ENCODE assay signal across 8 cellular contexts in the genomic region with DNA sequence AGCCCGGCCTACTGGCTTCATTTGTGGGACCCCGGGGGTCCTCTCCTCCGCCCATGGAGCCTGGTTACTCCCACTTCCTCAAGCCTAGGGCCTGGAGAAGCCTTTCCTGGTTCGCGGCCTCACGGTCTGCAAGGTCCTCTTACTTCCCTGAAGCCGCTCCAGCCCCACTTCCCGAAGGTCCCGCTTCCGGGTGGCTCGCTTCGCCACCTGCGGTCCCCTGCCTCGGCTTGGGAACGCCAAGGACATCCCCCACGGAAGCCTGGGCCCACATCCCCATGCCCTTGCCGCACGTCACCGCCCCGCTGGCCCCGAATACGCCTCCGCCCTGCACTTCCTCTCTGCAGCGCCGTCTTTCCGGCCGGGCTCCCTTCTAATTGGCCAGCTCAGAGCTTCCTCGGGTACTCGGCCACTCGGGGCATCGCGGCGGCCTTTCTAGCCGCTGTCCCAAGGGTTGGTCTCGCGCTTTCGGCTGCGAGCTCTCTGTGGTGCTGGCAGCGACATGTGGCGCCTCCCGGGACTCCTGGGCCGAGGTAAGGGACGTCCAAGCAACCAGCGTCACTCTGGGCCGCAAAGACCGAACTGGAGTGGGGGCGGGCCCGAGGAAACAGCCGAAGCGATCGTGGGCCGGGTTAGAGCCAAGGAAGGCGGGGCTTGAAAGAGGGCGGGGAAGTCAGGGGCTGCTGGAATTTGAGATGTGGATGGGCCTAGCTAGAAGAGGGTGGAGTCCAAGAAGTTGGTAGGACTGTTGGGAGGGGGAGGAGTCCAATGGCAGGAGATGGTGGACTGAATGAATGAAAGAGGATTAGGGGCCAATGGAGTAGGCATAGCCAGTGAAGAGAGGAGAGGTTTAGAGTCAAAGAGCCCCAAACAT. TPM values are rescaled to one million over a fixed set of nuclear protein-coding genes. Genes with fewer than 3 reads are reported as not detected.
DNase-seq lines count a peak whose midpoint lies in the region; ATAC-seq, FAIRE-seq and TF ChIP-seq lines count a peak whose summit lies in the region.

A gene with protein sequence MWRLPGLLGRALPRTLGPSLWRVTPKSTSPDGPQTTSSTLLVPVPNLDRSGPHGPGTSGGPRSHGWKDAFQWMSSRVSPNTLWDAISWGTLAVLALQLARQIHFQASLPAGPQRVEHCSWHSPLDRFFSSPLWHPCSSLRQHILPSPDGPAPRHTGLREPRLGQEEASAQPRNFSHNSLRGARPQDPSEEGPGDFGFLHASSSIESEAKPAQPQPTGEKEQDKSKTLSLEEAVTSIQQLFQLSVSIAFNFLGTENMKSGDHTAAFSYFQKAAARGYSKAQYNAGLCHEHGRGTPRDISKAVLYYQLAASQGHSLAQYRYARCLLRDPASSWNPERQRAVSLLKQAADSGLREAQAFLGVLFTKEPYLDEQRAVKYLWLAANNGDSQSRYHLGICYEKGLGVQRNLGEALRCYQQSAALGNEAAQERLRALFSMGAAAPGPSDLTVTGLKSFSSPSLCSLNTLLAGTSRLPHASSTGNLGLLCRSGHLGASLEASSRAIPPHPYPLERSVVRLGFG (plus strand): TSS at position 429 of the 871 bp plus-strand sequence. CDS start 71 bp downstream, at position 500.

- intact Hi-C loops in left cardiac atrium (cut with DNase I), result loop anchor here in 1 of 2 donors (1.0 kb wide), 1 partner anchor 36 kb away; no protein-coding TSS in a partner anchor

- peak; percentile 87 for TF ChIP-seq POLR2A in GM12892 (IDR thresholded peaks at IDR 0.05; ENCODE audit: low read depth, low read length)

- peak within 1 kb of the TSS; percentile 90 for H3K27ac Mint-ChIP-seq in T-helper 1 cell treated with Interleukin-12 subunit alpha and Interleukin-12 subunit beta and Interleukin-4 antibody, amounts not matched to agents 30 μg/mL and 1 μg/mL, for 36 hours
- peak within 1 kb of the TSS; percentile 97 for H3K27ac Mint-ChIP-seq in progenitor cell of endocrine pancreas

- DNase-seq in GM12892 (ENCODE audit: insufficient read length) (peak; percentile 93), NCI-H1436 (lab: John Stamatoyannopoulos, UW) (peak; percentile 87), amniotic stem cell (lab: John Stamatoyannopoulos, UW) (peak; percentile 86), left cardiac atrium (peak; percentile 97), progenitor cell of endocrine pancreas (ENCODE audit: low spot score, unreplicated experiment) (peak; percentile 79), ureter (ENCODE audit: low spot score) (peak; percentile 96)

- FAIRE-seq in GM12892 (lab: Jason Lieb, UNC), result peak; percentile 97

- ATAC-seq in HG02798 (IDR thresholded peaks at IDR 0.05; ENCODE audit: poor library complexity, unreplicated experiment) (peak; percentile 97), left cardiac atrium (peak; percentile 99)

- TF ChIP-seq CTCF in progenitor cell of endocrine pancreas (IDR thresholded peaks at IDR 0.05; ENCODE audit: unreplicated experiment), result no peak

- H3K27me3 Mint-ChIP-seq in T-helper 1 cell treated with Interleukin-12 subunit alpha and Interleukin-12 subunit beta and Interleukin-4 antibody, amounts not matched to agents 30 μg/mL and 1 μg/mL, for 36 hours (ENCODE audit: low read depth), result no peaks in the 10 kb centered on the region
- H3K27me3 Mint-ChIP-seq in progenitor cell of endocrine pancreas, result no peaks in the 10 kb centered on the region

- H3K4me3 Mint-ChIP-seq in T-helper 1 cell treated with Interleukin-12 subunit alpha and Interleukin-12 subunit beta and Interleukin-4 antibody, amounts not matched to agents 30 μg/mL and 1 μg/mL, for 36 hours, result peak within 1 kb of the TSS; percentile 91
- H3K4me3 Mint-ChIP-seq in progenitor cell of endocrine pancreas (ENCODE audit: low read depth), result peak within 1 kb of the TSS; percentile 92

- H3K36me3 Mint-ChIP-seq in T-helper 1 cell treated with Interleukin-12 subunit alpha and Interleukin-12 subunit beta and Interleukin-4 antibody, amounts not matched to agents 30 μg/mL and 1 μg/mL, for 36 hours (ENCODE audit: low read depth), result peaks cover 24% of the 10 kb centered on the region
- H3K36me3 Mint-ChIP-seq in progenitor cell of endocrine pancreas (ENCODE audit: insufficient read depth), result peaks cover 11% of the 10 kb centered on the region

- peaks cover 20% of the 10 kb centered on the region for H3K4me1 Mint-ChIP-seq in T-helper 1 cell treated with Interleukin-12 subunit alpha and Interleukin-12 subunit beta and Interleukin-4 antibody, amounts not matched to agents 30 μg/mL and 1 μg/mL, for 36 hours (ENCODE audit: low read depth)
- H3K4me1 Mint-ChIP-seq in progenitor cell of endocrine pancreas (ENCODE audit: low read depth), result peaks cover 8% of the 10 kb centered on the region

- no peaks in the 10 kb centered on the region for H3K9me3 Mint-ChIP-seq in T-helper 1 cell treated with Interleukin-12 subunit alpha and Interleukin-12 subunit beta and Interleukin-4 antibody, amounts not matched to agents 30 μg/mL and 1 μg/mL, for 36 hours
- no peaks in the 10 kb centered on the region for H3K9me3 Mint-ChIP-seq in progenitor cell of endocrine pancreas (ENCODE audit: low read depth)

RNA-seq across cellular contexts. Expression of the gene that starts here (rescaled TPM):
- polyA plus RNA-seq in GM12892 (2012; ENCODE audit: missing spikeins), result 43.2 TPM
- total RNA-seq in left cardiac atrium, result 10 to 100 TPM; 79.9 to 85.5 TPM
- 86.1 and 93.4 TPM in 2 replicates for total RNA-seq in progenitor cell of endocrine pancreas
- 109 TPM for total RNA-seq in ureter

Comparison
In these comparisons a context has a peak if more than half of its experiments do, and no peak if none do; other contexts are left out.
1. Peak in every context shown above with its lines: DNase-seq and ATAC-seq.